In genomic region chr10:130110236-130111114, GRCh38 we compare ENCODE assay signal across 1 cellular context.
A peak's percentile ranks its signal among the peaks of the same experiment; 100 is the strongest.
TF ChIP-seq lines count a peak whose summit lies in the region.

TSS of gene C10orf143 (minus strand) at chr10:130110830. CDS start at chr10:130110772, 58 bp downstream.

TF ChIP-seq in HepG2, 621 proteins besides CTCF, POLR2A, EP300 and RAD21 (continued from another document and continues in another):
- peak; percentile 74; the same call in 1 of the 2 replicates for TF ChIP-seq ZBTB25 (CRISPR knock-in tag; IDR thresholded peaks at IDR 0.05)
- no peak for TF ChIP-seq SIX1 (CRISPR knock-in tag; IDR thresholded peaks at IDR 0.05; ENCODE audit: borderline replicate concordance)
- TF ChIP-seq SALL1 (CRISPR knock-in tag; IDR thresholded peaks at IDR 0.05): peak; percentile 82
- peak; percentile 88 for TF ChIP-seq ZNF605 (CRISPR knock-in tag; IDR thresholded peaks at IDR 0.05)
- TF ChIP-seq ZBTB37 (CRISPR knock-in tag; IDR thresholded peaks at IDR 0.05): no peak
- TF ChIP-seq ZNF296 (CRISPR knock-in tag; conservative IDR thresholded peaks at IDR 0.05): no peak
- peak; percentile 66; the same call in 1 of the 2 replicates for TF ChIP-seq ZFP36L1 (CRISPR knock-in tag; IDR thresholded peaks at IDR 0.05)
- TF ChIP-seq U2AF2 (IDR thresholded peaks at IDR 0.05; ENCODE audit: low read depth, low read length): no peak
- TF ChIP-seq BRF2 (CRISPR knock-in tag; IDR thresholded peaks at IDR 0.05): no peak
- no peak for TF ChIP-seq FOXO4 (CRISPR knock-in tag; conservative IDR thresholded peaks at IDR 0.05)
- TF ChIP-seq ZMAT3 (CRISPR knock-in tag; conservative IDR thresholded peaks at IDR 0.05): no peak; the same call in 1 of the 2 replicates
- TF ChIP-seq ZNF235 (CRISPR knock-in tag; IDR thresholded peaks at IDR 0.05; ENCODE audit: borderline replicate concordance): peak; percentile 13; the same call in 1 of the 2 replicates
- TF ChIP-seq ZNF331 (CRISPR knock-in tag; IDR thresholded peaks at IDR 0.05): peak; percentile 56; the same call in 1 of the 2 replicates
- TF ChIP-seq NCOR1 (IDR thresholded peaks at IDR 0.05; ENCODE audit: borderline replicate concordance, low read length): no peak
- peak; percentile 83; the same call in 1 of the 2 replicates for TF ChIP-seq ZNF879 (CRISPR knock-in tag; IDR thresholded peaks at IDR 0.05)
- TF ChIP-seq TBX2 (CRISPR knock-in tag; IDR thresholded peaks at IDR 0.05; ENCODE audit: borderline replicate concordance): peak; percentile 79
- TF ChIP-seq FOSL1 (CRISPR knock-in tag; IDR thresholded peaks at IDR 0.05; ENCODE audit: borderline replicate concordance): no peak
- TF ChIP-seq ZNF557 (CRISPR knock-in tag; IDR thresholded peaks at IDR 0.05): no peak
- TF ChIP-seq SYNCRIP (IDR thresholded peaks at IDR 0.05; ENCODE audit: insufficient read depth, low read depth, low read length): no peak
- no peak; the same call in 1 of the 2 replicates for TF ChIP-seq HCFC1 (IDR thresholded peaks at IDR 0.05; ENCODE audit: low read depth, low read length)
- TF ChIP-seq ZNF775 (CRISPR knock-in tag; IDR thresholded peaks at IDR 0.05; ENCODE audit: borderline replicate concordance): 0 out of 2 replicates have a peak, but pooled peaks have one; percentile 58
- TF ChIP-seq ZNF232 (CRISPR knock-in tag; IDR thresholded peaks at IDR 0.05; ENCODE audit: borderline replicate concordance): peak; percentile 64; the same call in 1 of the 2 replicates
- no peak for TF ChIP-seq ZNF253 (CRISPR knock-in tag; IDR thresholded peaks at IDR 0.05; ENCODE audit: borderline replicate concordance)
- TF ChIP-seq TCF12 (IDR thresholded peaks at IDR 0.05): no peak
- no peak; the same call in none of the 2 replicates for TF ChIP-seq TCF12 (CRISPR knock-in tag; IDR thresholded peaks at IDR 0.05)
- 0 out of 2 replicates have a peak, but pooled peaks have one; percentile 89 for TF ChIP-seq RNF219 (CRISPR knock-in tag; IDR thresholded peaks at IDR 0.05)
- TF ChIP-seq ZNF891 (CRISPR knock-in tag; IDR thresholded peaks at IDR 0.05): no peak; the same call in 1 of the 2 replicates
- TF ChIP-seq REXO4 (CRISPR knock-in tag; IDR thresholded peaks at IDR 0.05; ENCODE audit: borderline replicate concordance): peak; percentile 9; the same call in 1 of the 2 replicates
- TF ChIP-seq RARG (CRISPR knock-in tag; IDR thresholded peaks at IDR 0.05; ENCODE audit: low read depth): 0 out of 2 replicates have a peak, but pooled peaks have one; percentile 27
- peak; percentile 99 for TF ChIP-seq ZFY (CRISPR knock-in tag; IDR thresholded peaks at IDR 0.05)
- no peak for TF ChIP-seq SNAI1 (CRISPR knock-in tag; IDR thresholded peaks at IDR 0.05; ENCODE audit: borderline replicate concordance)
- no peak for TF ChIP-seq FOSL2 (CRISPR knock-in tag; IDR thresholded peaks at IDR 0.05)
- no peak for TF ChIP-seq TCF7L2 (IDR thresholded peaks at IDR 0.05; ENCODE audit: low read depth, low read length)
- no peak for TF ChIP-seq TEAD2 (CRISPR knock-in tag; IDR thresholded peaks at IDR 0.05)
- no peak for TF ChIP-seq ZNF672 (CRISPR knock-in tag; IDR thresholded peaks at IDR 0.05)
- no peak for TF ChIP-seq TEF (CRISPR knock-in tag; IDR thresholded peaks at IDR 0.05)
- TF ChIP-seq ZSCAN21 (CRISPR knock-in tag; IDR thresholded peaks at IDR 0.05; ENCODE audit: borderline replicate concordance): peak; percentile 40; the same call in 1 of the 2 replicates
- TF ChIP-seq AKAP8 (CRISPR knock-in tag; IDR thresholded peaks at IDR 0.05): peak; percentile 67; the same call in 1 of the 2 replicates
- TF ChIP-seq MAFK (conservative IDR thresholded peaks at IDR 0.05 in 1 of 2, IDR thresholded peaks at IDR 0.05 in 1 of 2; ENCODE audit: low read length in 2 of 2): no peak
- TF ChIP-seq ZSCAN29 (CRISPR knock-in tag; conservative IDR thresholded peaks at IDR 0.05): 0 out of 2 replicates have a peak, but pooled peaks have one; percentile 48
- TF ChIP-seq CENPT (CRISPR knock-in tag; IDR thresholded peaks at IDR 0.05; ENCODE audit: low read depth): no peak
- TF ChIP-seq RERE (CRISPR knock-in tag; IDR thresholded peaks at IDR 0.05; ENCODE audit: low read depth): no peak
- peak; percentile 77 for TF ChIP-seq ZGPAT (CRISPR knock-in tag; IDR thresholded peaks at IDR 0.05)
- TF ChIP-seq ZNF83 (CRISPR knock-in tag; IDR thresholded peaks at IDR 0.05; ENCODE audit: borderline replicate concordance): no peak; the same call in 1 of the 2 replicates
- no peak for TF ChIP-seq GTF2F1 (IDR thresholded peaks at IDR 0.05; ENCODE audit: low read length)
- no peak for TF ChIP-seq MYNN (CRISPR knock-in tag; IDR thresholded peaks at IDR 0.05; ENCODE audit: low read depth)
- no peak for TF ChIP-seq SOX6 (IDR thresholded peaks at IDR 0.05)
- peak; percentile 47 for TF ChIP-seq SOX6 (CRISPR knock-in tag; IDR thresholded peaks at IDR 0.05)
- TF ChIP-seq ZNF562 (CRISPR knock-in tag; IDR thresholded peaks at IDR 0.05; ENCODE audit: borderline replicate concordance): no peak
- 0 out of 2 replicates have a peak, but pooled peaks have one; percentile 69 for TF ChIP-seq CC2D1A (CRISPR knock-in tag; IDR thresholded peaks at IDR 0.05)
- TF ChIP-seq ZNF382 (CRISPR knock-in tag; IDR thresholded peaks at IDR 0.05; ENCODE audit: borderline replicate concordance): no peak
- peak; percentile 92 for TF ChIP-seq YEATS4 (CRISPR knock-in tag; IDR thresholded peaks at IDR 0.05; ENCODE audit: borderline replicate concordance)
- no peak for TF ChIP-seq ZNF746 (CRISPR knock-in tag; IDR thresholded peaks at IDR 0.05)
- no peak for TF ChIP-seq ZNF367 (CRISPR knock-in tag; IDR thresholded peaks at IDR 0.05; ENCODE audit: borderline replicate concordance)
- TF ChIP-seq CEBPB (IDR thresholded peaks at IDR 0.05; ENCODE audit: borderline replicate concordance, low read depth, low read length): no peak
- peak; percentile 90 for TF ChIP-seq ASH2L (IDR thresholded peaks at IDR 0.05; ENCODE audit: insufficient read length, low read depth, low read length)
- no peak for TF ChIP-seq NR2C2 (CRISPR knock-in tag; IDR thresholded peaks at IDR 0.05; ENCODE audit: borderline replicate concordance)
- TF ChIP-seq MED13 (CRISPR knock-in tag; IDR thresholded peaks at IDR 0.05): no peak
- no peak; the same call in 1 of the 2 replicates for TF ChIP-seq ZBTB8A (CRISPR knock-in tag; IDR thresholded peaks at IDR 0.05; ENCODE audit: borderline replicate concordance, low read depth)
- no peak for TF ChIP-seq KDM1A (CRISPR knock-in tag; IDR thresholded peaks at IDR 0.05)
- TF ChIP-seq ZNF530 (CRISPR knock-in tag; IDR thresholded peaks at IDR 0.05; ENCODE audit: low read depth): no peak
